ENCODE assay signal across 1 cellular context in genomic region chr7:234712-235553, GRCh38.
TF ChIP-seq lines count a peak whose summit lies in the region.

No MANE protein-coding gene starts in this region.

TF ChIP-seq in HepG2, 621 proteins besides CTCF, POLR2A, EP300 and RAD21 (continued from another document and continues in another):
- TF ChIP-seq ZBTB40 (IDR thresholded peaks at IDR 0.05) (no peak), ZBTB40 (CRISPR knock-in tag; IDR thresholded peaks at IDR 0.05) (no peak), RBFOX2 (IDR thresholded peaks at IDR 0.05; ENCODE audit: low read depth, low read length) (no peak), CEBPB (IDR thresholded peaks at IDR 0.05; ENCODE audit: borderline replicate concordance, low read depth, low read length) (no peak), HES4 (CRISPR knock-in tag; IDR thresholded peaks at IDR 0.05; ENCODE audit: borderline replicate concordance) (no peak), POGZ (CRISPR knock-in tag; IDR thresholded peaks at IDR 0.05) (no peak), NR1H2 (CRISPR knock-in tag; IDR thresholded peaks at IDR 0.05; ENCODE audit: borderline replicate concordance, low read depth) (no peak), ZSCAN9 (CRISPR knock-in tag; IDR thresholded peaks at IDR 0.05; ENCODE audit: borderline replicate concordance) (no peak; the same call in 1 of the 2 replicates), ZNF660 (CRISPR knock-in tag; IDR thresholded peaks at IDR 0.05; ENCODE audit: borderline replicate concordance, low read depth) (no peak), PAF1 (CRISPR knock-in tag; IDR thresholded peaks at IDR 0.05) (no peak), ATM (IDR thresholded peaks at IDR 0.05; ENCODE audit: borderline replicate concordance) (no peak), GATA4 (IDR thresholded peaks at IDR 0.05; ENCODE audit: borderline replicate concordance, low read depth) (no peak), CBFB (CRISPR knock-in tag; IDR thresholded peaks at IDR 0.05) (no peak), BCLAF1 (IDR thresholded peaks at IDR 0.05) (no peak), EZH2 (conservative IDR thresholded peaks at IDR 0.05; ENCODE audit: low read depth, low read length) (no peak), TAF1 (CRISPR knock-in tag; IDR thresholded peaks at IDR 0.05) (no peak), THAP11 (CRISPR knock-in tag; IDR thresholded peaks at IDR 0.05) (peak; percentile 72), NFIB (CRISPR knock-in tag; IDR thresholded peaks at IDR 0.05; ENCODE audit: borderline replicate concordance) (no peak), ZIK1 (CRISPR knock-in tag; IDR thresholded peaks at IDR 0.05; ENCODE audit: borderline replicate concordance, low read depth) (no peak), MLLT10 (CRISPR knock-in tag; IDR thresholded peaks at IDR 0.05) (no peak), HNRNPH1 (optimal IDR thresholded peaks at IDR 0.05; ENCODE audit: low read depth, low read length) (no peak), ZNF503 (CRISPR knock-in tag; IDR thresholded peaks at IDR 0.05) (peak; percentile 60; the same call in 1 of the 2 replicates), HOXA3 (CRISPR knock-in tag; IDR thresholded peaks at IDR 0.05) (peak; percentile 75; the same call in 1 of the 2 replicates), RELA (CRISPR knock-in tag; IDR thresholded peaks at IDR 0.05) (no peak)
- TF ChIP-seq, protein P1, sequence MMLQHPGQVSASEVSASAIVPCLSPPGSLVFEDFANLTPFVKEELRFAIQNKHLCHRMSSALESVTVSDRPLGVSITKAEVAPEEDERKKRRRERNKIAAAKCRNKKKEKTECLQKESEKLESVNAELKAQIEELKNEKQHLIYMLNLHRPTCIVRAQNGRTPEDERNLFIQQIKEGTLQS (CRISPR knock-in tag; IDR thresholded peaks at IDR 0.05) = no peak
- TF ChIP-seq, protein P2, sequence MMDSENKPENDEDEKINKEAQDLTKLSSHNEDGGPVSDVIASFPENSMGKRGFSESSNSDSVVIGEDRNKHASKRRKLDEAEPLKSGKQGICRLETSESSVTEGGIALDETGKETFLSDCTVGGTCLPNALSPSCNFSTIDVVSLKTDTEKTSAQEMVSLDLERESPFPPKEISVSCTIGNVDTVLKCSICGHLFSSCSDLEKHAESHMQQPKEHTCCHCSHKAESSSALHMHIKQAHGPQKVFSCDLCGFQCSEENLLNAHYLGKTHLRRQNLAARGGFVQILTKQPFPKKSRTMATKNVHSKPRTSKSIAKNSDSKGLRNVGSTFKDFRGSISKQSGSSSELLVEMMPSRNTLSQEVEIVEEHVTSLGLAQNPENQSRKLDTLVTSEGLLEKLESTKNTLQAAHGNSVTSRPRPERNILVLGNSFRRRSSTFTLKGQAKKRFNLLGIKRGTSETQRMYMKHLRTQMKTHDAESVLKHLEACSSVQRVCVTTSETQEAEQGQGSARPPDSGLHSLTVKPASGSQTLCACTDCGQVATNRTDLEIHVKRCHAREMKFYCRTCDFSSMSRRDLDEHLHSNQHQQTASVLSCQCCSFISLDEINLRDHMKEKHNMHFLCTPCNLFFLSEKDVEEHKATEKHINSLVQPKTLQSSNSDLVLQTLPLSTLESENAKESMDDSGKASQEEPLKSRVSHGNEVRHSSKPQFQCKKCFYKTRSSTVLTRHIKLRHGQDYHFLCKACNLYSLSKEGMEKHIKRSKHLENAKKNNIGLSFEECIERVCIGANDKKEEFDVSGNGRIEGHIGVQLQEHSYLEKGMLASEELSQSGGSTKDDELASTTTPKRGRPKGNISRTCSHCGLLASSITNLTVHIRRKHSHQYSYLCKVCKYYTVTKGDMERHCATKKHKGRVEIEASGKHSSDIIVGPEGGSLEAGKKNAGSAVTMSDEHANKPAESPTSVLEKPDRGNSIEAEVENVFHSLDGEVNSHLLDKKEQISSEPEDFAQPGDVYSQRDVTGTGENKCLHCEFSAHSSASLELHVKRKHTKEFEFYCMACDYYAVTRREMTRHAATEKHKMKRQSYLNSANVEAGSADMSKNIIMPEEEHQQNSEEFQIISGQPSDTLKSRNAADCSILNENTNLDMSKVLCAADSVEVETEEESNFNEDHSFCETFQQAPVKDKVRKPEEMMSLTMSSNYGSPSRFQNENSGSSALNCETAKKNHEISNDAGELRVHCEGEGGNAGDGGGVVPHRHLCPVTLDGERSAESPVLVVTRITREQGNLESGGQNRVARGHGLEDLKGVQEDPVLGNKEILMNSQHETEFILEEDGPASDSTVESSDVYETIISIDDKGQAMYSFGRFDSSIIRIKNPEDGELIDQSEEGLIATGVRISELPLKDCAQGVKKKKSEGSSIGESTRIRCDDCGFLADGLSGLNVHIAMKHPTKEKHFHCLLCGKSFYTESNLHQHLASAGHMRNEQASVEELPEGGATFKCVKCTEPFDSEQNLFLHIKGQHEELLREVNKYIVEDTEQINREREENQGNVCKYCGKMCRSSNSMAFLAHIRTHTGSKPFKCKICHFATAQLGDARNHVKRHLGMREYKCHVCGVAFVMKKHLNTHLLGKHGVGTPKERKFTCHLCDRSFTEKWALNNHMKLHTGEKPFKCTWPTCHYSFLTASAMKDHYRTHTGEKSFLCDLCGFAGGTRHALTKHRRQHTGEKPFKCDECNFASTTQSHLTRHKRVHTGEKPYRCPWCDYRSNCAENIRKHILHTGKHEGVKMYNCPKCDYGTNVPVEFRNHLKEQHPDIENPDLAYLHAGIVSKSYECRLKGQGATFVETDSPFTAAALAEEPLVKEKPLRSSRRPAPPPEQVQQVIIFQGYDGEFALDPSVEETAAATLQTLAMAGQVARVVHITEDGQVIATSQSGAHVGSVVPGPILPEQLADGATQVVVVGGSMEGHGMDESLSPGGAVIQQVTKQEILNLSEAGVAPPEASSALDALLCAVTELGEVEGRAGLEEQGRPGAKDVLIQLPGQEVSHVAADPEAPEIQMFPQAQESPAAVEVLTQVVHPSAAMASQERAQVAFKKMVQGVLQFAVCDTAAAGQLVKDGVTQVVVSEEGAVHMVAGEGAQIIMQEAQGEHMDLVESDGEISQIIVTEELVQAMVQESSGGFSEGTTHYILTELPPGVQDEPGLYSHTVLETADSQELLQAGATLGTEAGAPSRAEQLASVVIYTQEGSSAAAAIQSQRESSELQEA (CRISPR knock-in tag; IDR thresholded peaks at IDR 0.05; ENCODE audit: not compliant biosample characterization) = no peak
